ENCODE assay signal across 14 cellular contexts in genomic region chr14:52080817-52081755, GRCh38. TPM values are rescaled to one million over a fixed set of nuclear protein-coding genes. Genes with fewer than 3 reads are reported as not detected.
DNase-seq lines count a peak whose midpoint lies in the region; ATAC-seq and TF ChIP-seq lines count a peak whose summit lies in the region.
"Had no signal": no experiment of that assay in that cellular context is flagged by ENCODE, and none has a peak within 500 bp of the region (broad histone marks: within the 10 kb centered on the region; RNA-seq: fewer than 3 reads in every experiment).

No MANE protein-coding gene starts in this region.

- DNase-seq in Daoy (ENCODE audit: low read depth) (peak; percentile 90), NCI-H460 (ENCODE audit: extremely low read depth, low read depth) (peak; percentile 87), esophagus muscularis mucosa (ENCODE audit: extremely low spot score) (peak; percentile 29), stomach (no peak)
- no peak for DNase-seq in central memory CD4-positive, alpha-beta T cell
- no peak for DNase-seq in activated CD8-positive, alpha-beta T cell treated with anti-CD3 and anti-CD28 coated beads, Interleukin-2, amount 10 ng/mL, durations not matched to agents 7 days and 5 days
- DNase-seq: activated CD8-positive, alpha-beta memory T cell treated with anti-CD3 and anti-CD28 coated beads, Interleukin-2, amount 50 U/mL, for 4 hours; effector memory CD4-positive, alpha-beta T cell; GDM1; naive B cell had no signal

- H4K20me1 ChIP-seq in neural cell (ENCODE audit: insufficient read depth) = no peaks in the 10 kb centered on the region

- POLR2A ChIA-PET in activated CD8-positive, alpha-beta T cell treated with anti-CD3 and anti-CD28 coated beads, Interleukin-2, amount 10 ng/mL, durations not matched to agents 7 days and 5 days (lab: Charles Lee) = no interaction called here

- H3K27me3 ChIP-seq in esophagus muscularis mucosa = no peaks in the 10 kb centered on the region
- no peaks in the 10 kb centered on the region for H3K27me3 ChIP-seq in neural cell (ENCODE audit: insufficient read depth, low read depth, low read length)
- H3K27me3 ChIP-seq in stomach = no peaks in the 10 kb centered on the region

- no peak overlapping the region for H2AFZ ChIP-seq in neural cell (ENCODE audit: low read depth, low read length)

- CTCF ChIA-PET in activated CD8-positive, alpha-beta T cell treated with anti-CD3 and anti-CD28 coated beads, Interleukin-2, amount 10 ng/mL, durations not matched to agents 7 days and 5 days (lab: Charles Lee) = interaction anchor here (1.2 to 2.0 kb wide), 3 partner anchors 10 to 25 kb away, joined by 3 to 6 read pairs (median 5); partner anchors contain the start of gene NID2

- TF ChIP-seq RAD21 in neural cell (conservative IDR thresholded peaks at IDR 0.05) = no peak

- H3K4me3 Mint-ChIP-seq in activated CD8-positive, alpha-beta T cell treated with anti-CD3 and anti-CD28 coated beads, Interleukin-2, amount 10 ng/mL, durations not matched to agents 7 days and 5 days = no peak overlapping the region
- H3K4me3 Mint-ChIP-seq: naive B cell had no signal

- no peak overlapping the region for H3K9ac ChIP-seq in neural cell (ENCODE audit: low read length)

- H3K27ac Mint-ChIP-seq in activated CD8-positive, alpha-beta T cell treated with anti-CD3 and anti-CD28 coated beads, Interleukin-2, amount 10 ng/mL, durations not matched to agents 7 days and 5 days = no peak overlapping the region

- ATAC-seq in GM18870 (IDR thresholded peaks at IDR 0.05; ENCODE audit: unreplicated experiment) = no peak
- no peak for ATAC-seq in activated CD8-positive, alpha-beta T cell treated with anti-CD3 and anti-CD28 coated beads, Interleukin-2, amount 10 ng/mL, durations not matched to agents 7 days and 5 days

- H3K27me3 Mint-ChIP-seq in activated CD8-positive, alpha-beta T cell treated with anti-CD3 and anti-CD28 coated beads, Interleukin-2, amount 10 ng/mL, durations not matched to agents 7 days and 5 days (ENCODE audit: low read depth) = peaks cover 43% of the 10 kb centered on the region

- no peaks in the 10 kb centered on the region for H3K9me2 ChIP-seq in neural cell (ENCODE audit: insufficient read depth, low read length)

- TF ChIP-seq CTCF in esophagus muscularis mucosa (IDR thresholded peaks at IDR 0.05) (no peak), neural cell (IDR thresholded peaks at IDR 0.05; ENCODE audit: poor library complexity, severe bottlenecking) (no peak), stomach (IDR thresholded peaks at IDR 0.05) (no peak)

- H3K36me3 Mint-ChIP-seq in activated CD8-positive, alpha-beta T cell treated with anti-CD3 and anti-CD28 coated beads, Interleukin-2, amount 10 ng/mL, durations not matched to agents 7 days and 5 days (ENCODE audit: low read depth) = no peaks in the 10 kb centered on the region

- WGBS in esophagus muscularis mucosa = 72% methylated on average over 4 of the region's 4 CpGs
- WGBS in stomach, 5 donors = 31 to 61% (median 38%) methylated on average over 4 of the region's 4 CpGs

- no peak overlapping the region for H3K4me2 ChIP-seq in neural cell (ENCODE audit: low read length)

- H3K4me1 ChIP-seq in esophagus muscularis mucosa (peaks cover 0 to 10% (median 2%) of the 10 kb centered on the region in 4 donors), stomach (peaks cover 0 to 8% (median 3%) of the 10 kb centered on the region in 4 donors)

- no peak overlapping the region for H3K4me3 ChIP-seq in esophagus muscularis mucosa
- H3K4me3 ChIP-seq in neural cell (ENCODE audit: low read length) = no peak overlapping the region
- no peak overlapping the region for H3K4me3 ChIP-seq in stomach

- H3K9me3 Mint-ChIP-seq in activated CD8-positive, alpha-beta T cell treated with anti-CD3 and anti-CD28 coated beads, Interleukin-2, amount 10 ng/mL, durations not matched to agents 7 days and 5 days (ENCODE audit: insufficient read depth) = peaks cover 4% of the 10 kb centered on the region

- TF ChIP-seq POLR2A in esophagus muscularis mucosa (IDR thresholded peaks at IDR 0.05; ENCODE audit: low read depth) (no peak), stomach (IDR thresholded peaks at IDR 0.05) (no peak)

- H3K36me3 ChIP-seq in esophagus muscularis mucosa (no peaks in the 10 kb centered on the region), neural cell (ENCODE audit: insufficient read depth, low read length) (no peaks in the 10 kb centered on the region), stomach (no peaks in the 10 kb centered on the region)

- H3K27ac ChIP-seq in esophagus muscularis mucosa (replicated peaks in 1 of 4) (no peak overlapping the region), neural cell (ENCODE audit: low read length) (peak overlapping the region; percentile 32), stomach (no peak overlapping the region)
- H3K27ac ChIP-seq: HL-60, RWPE1 had no signal

- intact Hi-C loops in esophagus muscularis mucosa (cut with DNase I) = no loop called here
- intact Hi-C loops in stomach (cut with DNase I; ENCODE audit: low total_unique reads) = no loop called here

- TF ChIP-seq EP300 in esophagus muscularis mucosa (IDR thresholded peaks at IDR 0.05) (no peak), neural cell (conservative IDR thresholded peaks at IDR 0.05; ENCODE audit: poor library complexity, severe bottlenecking) (no peak), stomach (IDR thresholded peaks at IDR 0.05) (no peak)

- H3K9me3 ChIP-seq in esophagus muscularis mucosa (peaks cover 0 to 10% (median 4%) of the 10 kb centered on the region in 4 donors), neural cell (ENCODE audit: low read length) (peaks cover 4% of the 10 kb centered on the region), stomach (peaks cover 0 to 11% (median 5%) of the 10 kb centered on the region in 4 donors)

- no peaks in the 10 kb centered on the region for H3K79me2 ChIP-seq in neural cell (replicated peaks; ENCODE audit: insufficient read depth, low read length)

- H3F3A ChIP-seq in neural cell (ENCODE audit: insufficient read depth, low read length, poor library complexity, severe bottlenecking) = no peaks in the 10 kb centered on the region

- no peaks in the 10 kb centered on the region for H3K4me1 Mint-ChIP-seq in activated CD8-positive, alpha-beta T cell treated with anti-CD3 and anti-CD28 coated beads, Interleukin-2, amount 10 ng/mL, durations not matched to agents 7 days and 5 days (ENCODE audit: low read depth)
- H3K4me1 Mint-ChIP-seq: naive B cell had no signal

TF ChIP-seq in neural cell, 6 proteins besides CTCF, POLR2A, EP300 and RAD21:
- TF ChIP-seq TAF1 (IDR thresholded peaks at IDR 0.05; ENCODE audit: low read depth) = no peak
- no peak for TF ChIP-seq SMC3 (conservative IDR thresholded peaks at IDR 0.05; ENCODE audit: poor library complexity)
- TF ChIP-seq EZH2 (IDR thresholded peaks at IDR 0.05; ENCODE audit: borderline replicate concordance, insufficient read depth, low read length, poor library complexity, severe bottlenecking) = no peak
- TF ChIP-seq, protein P1, sequence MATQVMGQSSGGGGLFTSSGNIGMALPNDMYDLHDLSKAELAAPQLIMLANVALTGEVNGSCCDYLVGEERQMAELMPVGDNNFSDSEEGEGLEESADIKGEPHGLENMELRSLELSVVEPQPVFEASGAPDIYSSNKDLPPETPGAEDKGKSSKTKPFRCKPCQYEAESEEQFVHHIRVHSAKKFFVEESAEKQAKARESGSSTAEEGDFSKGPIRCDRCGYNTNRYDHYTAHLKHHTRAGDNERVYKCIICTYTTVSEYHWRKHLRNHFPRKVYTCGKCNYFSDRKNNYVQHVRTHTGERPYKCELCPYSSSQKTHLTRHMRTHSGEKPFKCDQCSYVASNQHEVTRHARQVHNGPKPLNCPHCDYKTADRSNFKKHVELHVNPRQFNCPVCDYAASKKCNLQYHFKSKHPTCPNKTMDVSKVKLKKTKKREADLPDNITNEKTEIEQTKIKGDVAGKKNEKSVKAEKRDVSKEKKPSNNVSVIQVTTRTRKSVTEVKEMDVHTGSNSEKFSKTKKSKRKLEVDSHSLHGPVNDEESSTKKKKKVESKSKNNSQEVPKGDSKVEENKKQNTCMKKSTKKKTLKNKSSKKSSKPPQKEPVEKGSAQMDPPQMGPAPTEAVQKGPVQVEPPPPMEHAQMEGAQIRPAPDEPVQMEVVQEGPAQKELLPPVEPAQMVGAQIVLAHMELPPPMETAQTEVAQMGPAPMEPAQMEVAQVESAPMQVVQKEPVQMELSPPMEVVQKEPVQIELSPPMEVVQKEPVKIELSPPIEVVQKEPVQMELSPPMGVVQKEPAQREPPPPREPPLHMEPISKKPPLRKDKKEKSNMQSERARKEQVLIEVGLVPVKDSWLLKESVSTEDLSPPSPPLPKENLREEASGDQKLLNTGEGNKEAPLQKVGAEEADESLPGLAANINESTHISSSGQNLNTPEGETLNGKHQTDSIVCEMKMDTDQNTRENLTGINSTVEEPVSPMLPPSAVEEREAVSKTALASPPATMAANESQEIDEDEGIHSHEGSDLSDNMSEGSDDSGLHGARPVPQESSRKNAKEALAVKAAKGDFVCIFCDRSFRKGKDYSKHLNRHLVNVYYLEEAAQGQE (IDR thresholded peaks at IDR 0.05; ENCODE audit: borderline replicate concordance) = no peak
- TF ChIP-seq MXI1 (conservative IDR thresholded peaks at IDR 0.05; ENCODE audit: poor library complexity, severe bottlenecking) = no peak
- no peak for TF ChIP-seq POLR2AphosphoS5 (IDR thresholded peaks at IDR 0.05)
TF ChIP-seq in neural cell: peak in this region for 0.

RNA-seq across cellular contexts. Expression of gene NID2, which starts 12.2 kb away (rescaled TPM):
- total RNA-seq in Daoy (2014; rRNA removed; shearing (Covaris generic)) = 6.4 and 9.9 TPM in 2 replicates
- total RNA-seq in NCI-H460 (2014; rRNA removed; shearing (Covaris generic)) = 63.2 and 66.1 TPM in 2 replicates
- polyA plus RNA-seq in NCI-H460 (2014; cell fraction: nucleus; rRNA removed) = 68.4 and 79.7 TPM in 2 replicates
- 10 to 100 TPM; 40.4 to 77.2 (median 57.5) TPM for total RNA-seq in esophagus muscularis mucosa
- 0.48 and 1.1 TPM in 2 replicates for polyA plus RNA-seq in neural cell
- 0.73 and 1.2 TPM in 2 replicates for polyA minus RNA-seq in neural cell
- total RNA-seq in stomach = 10 to 100 TPM in 4 of 5 donors, 1 to 10 TPM in 1; 8.0 to 67.0 (median 31.9) TPM
- 1 to 10 TPM; 1.7 to 4.7 (median 2.3) TPM for polyA plus RNA-seq in stomach
- under 1 TPM; 0.18 to 0.29 TPM for total RNA-seq in activated CD8-positive, alpha-beta T cell treated with anti-CD3 and anti-CD28 coated beads, Interleukin-2, amount 10 ng/mL, durations not matched to agents 7 days and 5 days

Comparison
In these comparisons a context has a peak if more than half of its experiments do, and no peak if none do; other contexts are left out.
1. DNase-seq: peak in Daoy (single experiment), NCI-H460 (single experiment) and esophagus muscularis mucosa (single experiment); none in central memory CD4-positive, alpha-beta T cell (single experiment), stomach (single experiment) and activated CD8-positive, alpha-beta T cell treated with anti-CD3 and anti-CD28 coated beads, Interleukin-2, amount 10 ng/mL, durations not matched to agents 7 days and 5 days (single experiment).